27 cellular contexts compared by ENCODE assay signal in genomic region chrX:16199343-16199742, GRCh38. TPM values are rescaled to one million over a fixed set of nuclear protein-coding genes. Genes with fewer than 3 reads are reported as not detected.
"Had no signal": no experiment of that assay in that cellular context is flagged by ENCODE, and none has a peak within 500 bp of the region (broad histone marks: within the 10 kb centered on the region; RNA-seq: fewer than 3 reads in every experiment).

No MANE protein-coding gene starts in this region.

- H3K4me3 ChIP-seq: esophagus muscularis mucosa, gastrocnemius medialis, heart right ventricle, lung, sigmoid colon, skin epidermis, stomach, thoracic aorta, transverse colon had no signal

- H3K36me3 ChIP-seq: esophagus muscularis mucosa, gastrocnemius medialis, heart right ventricle, neutrophil, sigmoid colon, stomach, thoracic aorta, transverse colon had no signal

- H3K27ac Mint-ChIP-seq: naive thymus-derived CD4-positive, alpha-beta T cell; nephron progenitor cell had no signal

- H3K27me3 ChIP-seq: esophagus muscularis mucosa, gastrocnemius medialis, neutrophil, sigmoid colon, stomach, transverse colon had no signal

- H3K27ac ChIP-seq: epithelial cell of prostate, esophagus muscularis mucosa, gastrocnemius medialis, heart right ventricle, neutrophil, sigmoid colon, skin epidermis, stomach, thoracic aorta, transverse colon had no signal

- H3K9me3 ChIP-seq: esophagus muscularis mucosa, gastrocnemius medialis, heart right ventricle, neutrophil, sigmoid colon, stomach, thoracic aorta, transverse colon had no signal

- DNase-seq: cortex of kidney; effector memory CD4-positive, alpha-beta T cell; gastrocnemius medialis; heart right ventricle; hypothalamus; left colon; left ventricle myocardium superior; mesenchymal stem cell; naive thymus-derived CD4-positive, alpha-beta T cell; nephron progenitor cell; sigmoid colon; stimulated activated CD4-positive, alpha-beta T cell treated with anti-CD3 and anti-CD28 coated beads, Interleukin-2, amount 100 ng/mL, for 24 hours; stimulated activated naive CD4-positive, alpha-beta T cell; stomach; substantia nigra; transverse colon had no signal

- H3K36me3 Mint-ChIP-seq: naive thymus-derived CD4-positive, alpha-beta T cell had no signal

- H3K4me3 Mint-ChIP-seq: naive thymus-derived CD4-positive, alpha-beta T cell; nephron progenitor cell had no signal

- H3K4me1 Mint-ChIP-seq: naive thymus-derived CD4-positive, alpha-beta T cell; nephron progenitor cell had no signal

- H3K4me1 ChIP-seq: esophagus muscularis mucosa, gastrocnemius medialis, heart right ventricle, sigmoid colon, stomach, transverse colon had no signal

- H3K9me3 Mint-ChIP-seq: nephron progenitor cell had no signal

RNA-seq across cellular contexts. Expression of gene MAGEB17, which starts 32.1 kb away (rescaled TPM):
- total RNA-seq: fibroblast of villous mesenchyme; gastrocnemius medialis; kidney epithelial cell; left colon; left ventricle myocardium superior; lung; naive thymus-derived CD4-positive, alpha-beta T cell; osteoblast; pulmonary artery endothelial cell; stomach; thoracic aorta; ureter had no signal
